20 cellular contexts compared by ENCODE assay signal in genomic region chr3:85554153-85554552, GRCh38.
A peak's percentile ranks its signal among the peaks of the same experiment; 100 is the strongest.
DNase-seq lines count a peak whose midpoint lies in the region; ATAC-seq, FAIRE-seq and TF ChIP-seq lines count a peak whose summit lies in the region.
"Had no signal": no experiment of that assay in that cellular context is flagged by ENCODE, and none has a peak within 500 bp of the region (broad histone marks: within the 10 kb centered on the region; RNA-seq: fewer than 3 reads in every experiment).

No MANE protein-coding gene starts in this region.

- no peaks in the 10 kb centered on the region for H3K9me3 ChIP-seq in kidney (ENCODE audit: control insufficient read depth in 1 of 2, low read length in 2 of 2)
- H3K9me3 ChIP-seq: BE2C had no signal

- no peaks in the 10 kb centered on the region for H3K9me3 Mint-ChIP-seq in WTC11

- H3K9ac ChIP-seq in kidney (ENCODE audit: low read length in 2 of 2): no peak overlapping the region

- DNase-seq in WTC11 (ENCODE audit: low spot score) (peak; percentile 74), iPS DF 19.7 (ENCODE audit: low read depth, low spot score) (peak; percentile 33), kidney (peak; percentile 24), SKM-1 treated with dmso at 0.1 percent for 144 hours (lab: John Stamatoyannopoulos, UW; ENCODE audit: unreplicated experiment) (no peak)
- DNase-seq: ACHN; BE2C; C1 segment of cervical spinal cord; CD4-positive, CD25-positive, alpha-beta regulatory T cell; COR-L47; DMS 273 treated with DMSO at 0.1 percent for 48 hours; DMS53; DND-41; EL had no signal

- POLR2A ChIA-PET in WTC11 (lab: Charles Lee): no interaction called here

- no peaks in the 10 kb centered on the region for H3K4me1 Mint-ChIP-seq in WTC11
- H3K4me1 Mint-ChIP-seq: CD4-positive, CD25-positive, alpha-beta regulatory T cell; CD8-positive, alpha-beta memory T cell had no signal

- no peaks in the 10 kb centered on the region for H3K4me1 ChIP-seq in kidney (ENCODE audit: control insufficient read depth in 1 of 2, insufficient read depth in 1 of 2, low read depth in 1 of 2, low read length in 2 of 2)
- H3K4me1 ChIP-seq: BE2C had no signal

- H3K27ac ChIP-seq in kidney (ENCODE audit: low read depth in 2 of 2, low read length in 2 of 2): no peak overlapping the region
- H3K27ac ChIP-seq: HL-60 had no signal

- ATAC-seq in WTC11 (peak; percentile 81), HG03460 (IDR thresholded peaks at IDR 0.05; ENCODE audit: unreplicated experiment) (no peak), HG02884 (IDR thresholded peaks at IDR 0.05; ENCODE audit: unreplicated experiment) (no peak)
- ATAC-seq: GM12878 had no signal

- H3K27ac Mint-ChIP-seq in WTC11: no peak overlapping the region
- H3K27ac Mint-ChIP-seq: CD4-positive, CD25-positive, alpha-beta regulatory T cell; CD8-positive, alpha-beta memory T cell had no signal

- FAIRE-seq in kidney (lab: Jason Lieb, UNC): no peak
- FAIRE-seq: A204.1, GM12878, H54 had no signal

- no peak overlapping the region for H3K4me3 Mint-ChIP-seq in WTC11
- H3K4me3 Mint-ChIP-seq: CD4-positive, CD25-positive, alpha-beta regulatory T cell; CD8-positive, alpha-beta memory T cell had no signal

- peaks cover 17% of the 10 kb centered on the region for H3K27me3 Mint-ChIP-seq in WTC11 (ENCODE audit: low read depth)
- H3K27me3 Mint-ChIP-seq: CD4-positive, CD25-positive, alpha-beta regulatory T cell; CD8-positive, alpha-beta memory T cell had no signal

- CTCF ChIA-PET in WTC11 (lab: Charles Lee): interaction anchor here (0.9 kb wide), 1 partner anchor 13 kb away, joined by 3 read pairs; no protein-coding TSS in a partner anchor

- H3K36me3 Mint-ChIP-seq in WTC11: no peaks in the 10 kb centered on the region
- H3K36me3 Mint-ChIP-seq: CD4-positive, CD25-positive, alpha-beta regulatory T cell; CD8-positive, alpha-beta memory T cell had no signal

- TF ChIP-seq CTCF in WTC11 (IDR thresholded peaks at IDR 0.05) (no peak), kidney (IDR thresholded peaks at IDR 0.05; ENCODE audit: borderline replicate concordance, extremely low read depth, insufficient read depth) (no peak)

- intact Hi-C loops in kidney (cut with DNase I): no loop called here

- H3K4me3 ChIP-seq in kidney (ENCODE audit: low read length in 2 of 2): no peak overlapping the region
- H3K4me3 ChIP-seq: GM12878 had no signal

- H3K36me3 ChIP-seq in kidney (ENCODE audit: control insufficient read depth in 1 of 2, insufficient read depth in 2 of 2, low read length in 2 of 2): no peaks in the 10 kb centered on the region
- H3K36me3 ChIP-seq: BE2C had no signal

TF ChIP-seq in WTC11, 78 proteins besides CTCF, POLR2A, EP300 and RAD21:
- TF ChIP-seq RORB (CRISPR knock-in tag; IDR thresholded peaks at IDR 0.05) (no peak), STAT6 (CRISPR knock-in tag; conservative IDR thresholded peaks at IDR 0.05; ENCODE audit: low read depth) (no peak), NFATC4 (CRISPR knock-in tag; IDR thresholded peaks at IDR 0.05) (no peak), TEAD4 (CRISPR knock-in tag; IDR thresholded peaks at IDR 0.05) (no peak), NR2C2 (CRISPR knock-in tag; IDR thresholded peaks at IDR 0.05) (no peak), HMGXB4 (CRISPR knock-in tag; IDR thresholded peaks at IDR 0.05) (no peak), EMX1 (CRISPR knock-in tag; IDR thresholded peaks at IDR 0.05) (no peak)
- TF ChIP-seq, protein P1, sequence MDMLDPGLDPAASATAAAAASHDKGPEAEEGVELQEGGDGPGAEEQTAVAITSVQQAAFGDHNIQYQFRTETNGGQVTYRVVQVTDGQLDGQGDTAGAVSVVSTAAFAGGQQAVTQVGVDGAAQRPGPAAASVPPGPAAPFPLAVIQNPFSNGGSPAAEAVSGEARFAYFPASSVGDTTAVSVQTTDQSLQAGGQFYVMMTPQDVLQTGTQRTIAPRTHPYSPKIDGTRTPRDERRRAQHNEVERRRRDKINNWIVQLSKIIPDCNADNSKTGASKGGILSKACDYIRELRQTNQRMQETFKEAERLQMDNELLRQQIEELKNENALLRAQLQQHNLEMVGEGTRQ (CRISPR knock-in tag; IDR thresholded peaks at IDR 0.05): no peak
- TF ChIP-seq, protein P2, sequence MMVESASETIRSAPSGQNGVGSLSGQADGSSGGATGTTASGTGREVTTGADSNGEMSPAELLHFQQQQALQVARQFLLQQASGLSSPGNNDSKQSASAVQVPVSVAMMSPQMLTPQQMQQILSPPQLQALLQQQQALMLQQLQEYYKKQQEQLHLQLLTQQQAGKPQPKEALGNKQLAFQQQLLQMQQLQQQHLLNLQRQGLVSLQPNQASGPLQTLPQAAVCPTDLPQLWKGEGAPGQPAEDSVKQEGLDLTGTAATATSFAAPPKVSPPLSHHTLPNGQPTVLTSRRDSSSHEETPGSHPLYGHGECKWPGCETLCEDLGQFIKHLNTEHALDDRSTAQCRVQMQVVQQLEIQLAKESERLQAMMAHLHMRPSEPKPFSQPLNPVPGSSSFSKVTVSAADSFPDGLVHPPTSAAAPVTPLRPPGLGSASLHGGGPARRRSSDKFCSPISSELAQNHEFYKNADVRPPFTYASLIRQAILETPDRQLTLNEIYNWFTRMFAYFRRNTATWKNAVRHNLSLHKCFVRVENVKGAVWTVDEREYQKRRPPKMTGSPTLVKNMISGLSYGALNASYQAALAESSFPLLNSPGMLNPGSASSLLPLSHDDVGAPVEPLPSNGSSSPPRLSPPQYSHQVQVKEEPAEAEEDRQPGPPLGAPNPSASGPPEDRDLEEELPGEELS (CRISPR knock-in tag; IDR thresholded peaks at IDR 0.05): no peak
